Comparison of ENCODE assay signal across 8 cellular contexts in genomic region chr5:42583322-42583721, GRCh38.
DNase-seq lines count a peak whose midpoint lies in the region; ATAC-seq and TF ChIP-seq lines count a peak whose summit lies in the region.

No MANE protein-coding gene starts in this region.

- TF ChIP-seq POLR2A in ovary (IDR thresholded peaks at IDR 0.05), result no peak

- H3K36me3 Mint-ChIP-seq in HFFc6 (ENCODE audit: low read depth), result no peaks in the 10 kb centered on the region

- no peak overlapping the region for H3K27ac ChIP-seq in ovary

- no peak for TF ChIP-seq EP300 in ovary (IDR thresholded peaks at IDR 0.05)

- peaks cover 2% of the 10 kb centered on the region; the same call in 1 of the 2 replicates for H3K27me3 Mint-ChIP-seq in HFFc6 (ENCODE audit: insufficient read depth)

- DNase-seq in stimulated activated CD4-positive, alpha-beta T cell treated with anti-CD3 and anti-CD28 coated beads, Interleukin-2, amount 100 ng/mL, for 24 hours, result peak; percentile 7 to 34
- DNase-seq in stimulated activated CD4-positive, alpha-beta T cell treated with anti-CD3 and anti-CD28 coated beads, Interleukin-4, amount 100 ng/mL, for 1 hour, result no peak
- peak; percentile 41 for DNase-seq in HFFc6
- DNase-seq in NCI-H2171 treated with DMSO at 0.1 percent for 48 hours (lab: John Stamatoyannopoulos, UW), result peak; percentile 15
- peak; percentile 8 to 21 for DNase-seq in activated CD4-positive, alpha-beta T cell treated with anti-CD3 and anti-CD28 coated beads, Interleukin-2, amount 50 U/mL, for 48 hours
- peak; percentile 46 for DNase-seq in globus pallidus (ENCODE audit: low spot score)
- peak in 2 of 5 donors; percentile 33 to 50 for DNase-seq in ovary

- 19 to 33% (median 27%) methylated on average over 4 of the region's 4 CpGs for WGBS in ovary, 3 donors

- no peak overlapping the region for H3K4me3 ChIP-seq in ovary

- intact Hi-C loops in ovary (cut with DNase I), result loop anchor here in 1 of 4 donors (5.0 kb wide), 1 partner anchor 161 kb away; the partner anchor contains the start of gene GHR

- no peak overlapping the region for H3K27ac Mint-ChIP-seq in HFFc6

- H3K4me3 Mint-ChIP-seq in HFFc6, result no peak overlapping the region

- H3K27me3 ChIP-seq in ovary, result no peaks in the 10 kb centered on the region

- H3K4me1 ChIP-seq in ovary (ENCODE audit: insufficient read depth), result peaks cover 11% of the 10 kb centered on the region

- no peak for ATAC-seq in HG03520 (IDR thresholded peaks at IDR 0.05; ENCODE audit: unreplicated experiment)

- TF ChIP-seq CTCF in HFFc6 (IDR thresholded peaks at IDR 0.05), result peak; percentile 86
- peak in 2 of 3 donors; percentile 40 to 45 for TF ChIP-seq CTCF in ovary (IDR thresholded peaks at IDR 0.05)

- H3K4me1 Mint-ChIP-seq in HFFc6 (ENCODE audit: low read depth), result no peaks in the 10 kb centered on the region

- H3K9me3 ChIP-seq in ovary, result no peaks in the 10 kb centered on the region

- H3K36me3 ChIP-seq in ovary, result no peaks in the 10 kb centered on the region

- no peaks in the 10 kb centered on the region for H3K9me3 Mint-ChIP-seq in HFFc6
